Comparison of ENCODE assay signal across 7 cellular contexts in genomic region chr10:22849077-22849810, GRCh38.
DNase-seq lines count a peak whose midpoint lies in the region; ATAC-seq and TF ChIP-seq lines count a peak whose summit lies in the region.

No MANE protein-coding gene starts in this region.

- no peaks in the 10 kb centered on the region for H3K27me3 ChIP-seq in colonic mucosa
- H3K27me3 ChIP-seq in lung (ENCODE audit: control insufficient read depth, insufficient read depth) = no peaks in the 10 kb centered on the region
- H3K27me3 ChIP-seq in suprapubic skin = no peaks in the 10 kb centered on the region

- 31% methylated on average over 12 of the region's 12 CpGs for WGBS in lung, 2 donors
- WGBS in suprapubic skin = 34% methylated on average over 12 of the region's 12 CpGs

- no peak for TF ChIP-seq CTCF in colonic mucosa (IDR thresholded peaks at IDR 0.05)
- no peak for TF ChIP-seq CTCF in lung (IDR thresholded peaks at IDR 0.05; ENCODE audit: control extremely low read depth, extremely low read depth)
- TF ChIP-seq CTCF in suprapubic skin (IDR thresholded peaks at IDR 0.05) = no peak

- no peaks in the 10 kb centered on the region for H3K36me3 ChIP-seq in colonic mucosa
- H3K36me3 ChIP-seq in lung (ENCODE audit: control insufficient read depth in 2 of 2, insufficient read depth in 2 of 2, low read length in 2 of 2) = no peaks in the 10 kb centered on the region
- H3K36me3 ChIP-seq in suprapubic skin = no peaks in the 10 kb centered on the region

- H3K4me1 ChIP-seq in colonic mucosa = no peaks in the 10 kb centered on the region
- peaks cover 0 to 5% of the 10 kb centered on the region in 2 donors for H3K4me1 ChIP-seq in lung (ENCODE audit: control insufficient read depth in 2 of 2, insufficient read depth in 2 of 2, low read length in 2 of 2)
- peaks cover 22% of the 10 kb centered on the region for H3K4me1 ChIP-seq in suprapubic skin

- H3K4me3 ChIP-seq in colonic mucosa = no peak overlapping the region
- H3K4me3 ChIP-seq in lung = no peak overlapping the region
- H3K4me3 ChIP-seq in suprapubic skin = no peak overlapping the region

- H3K27ac ChIP-seq in colonic mucosa = no peak overlapping the region
- H3K27ac ChIP-seq in lung (ENCODE audit: low read depth in 1 of 2, low read length in 1 of 2) = peak overlapping the region; percentile 65 to 77
- H3K27ac ChIP-seq in suprapubic skin = peak overlapping the region; percentile 86

- no peak for TF ChIP-seq EP300 in suprapubic skin (IDR thresholded peaks at IDR 0.05)

- peak; percentile 64 for ATAC-seq in lung (ENCODE audit: insufficient read depth, low FRiP score)

- DNase-seq in NCI-H526 (lab: John Stamatoyannopoulos, UW) (peak; percentile 59 to 78), colonic mucosa (peak; percentile 20), lung (ENCODE audit: low spot score) (peak; percentile 57), suprapubic skin (ENCODE audit: low spot score in 2 of 2) (peak; percentile 88 to 89), GF-D8 (lab: John Stamatoyannopoulos, UW) (no peak), DMS79 treated with DMSO at 0.1 percent for 48 hours (lab: John Stamatoyannopoulos, UW) (no peak)
- no peak for DNase-seq in activated CD8-positive, alpha-beta memory T cell treated with anti-CD3 and anti-CD28 coated beads, Interleukin-2, amount 50 U/mL, for 4 hours

- H3K9me3 ChIP-seq in colonic mucosa (no peaks in the 10 kb centered on the region), lung (ENCODE audit: control insufficient read depth in 2 of 2, insufficient read depth in 1 of 2, low read length in 1 of 2) (no peaks in the 10 kb centered on the region), suprapubic skin (no peaks in the 10 kb centered on the region)

- H3K9ac ChIP-seq in colonic mucosa (ENCODE audit: low read depth in 2 of 2, low read length in 2 of 2) = no peak overlapping the region

- intact Hi-C loops in colonic mucosa (cut with DNase I) = no loop called here

- TF ChIP-seq POLR2A in suprapubic skin (IDR thresholded peaks at IDR 0.05) = peak in 1 of 2 donors; percentile 12

Comparison
In these comparisons a context has a peak if more than half of its experiments do, and no peak if none do; other contexts are left out.
1. DNase-seq: peak in NCI-H526 (2 of 2), colonic mucosa (single experiment), lung (single experiment) and suprapubic skin (2 of 2); none in GF-D8 (single experiment), DMS79 treated with DMSO at 0.1 percent for 48 hours (single experiment) and activated CD8-positive, alpha-beta memory T cell treated with anti-CD3 and anti-CD28 coated beads, Interleukin-2, amount 50 U/mL, for 4 hours (single experiment).